ENCODE assay signal across 8 cellular contexts in the genomic region with DNA sequence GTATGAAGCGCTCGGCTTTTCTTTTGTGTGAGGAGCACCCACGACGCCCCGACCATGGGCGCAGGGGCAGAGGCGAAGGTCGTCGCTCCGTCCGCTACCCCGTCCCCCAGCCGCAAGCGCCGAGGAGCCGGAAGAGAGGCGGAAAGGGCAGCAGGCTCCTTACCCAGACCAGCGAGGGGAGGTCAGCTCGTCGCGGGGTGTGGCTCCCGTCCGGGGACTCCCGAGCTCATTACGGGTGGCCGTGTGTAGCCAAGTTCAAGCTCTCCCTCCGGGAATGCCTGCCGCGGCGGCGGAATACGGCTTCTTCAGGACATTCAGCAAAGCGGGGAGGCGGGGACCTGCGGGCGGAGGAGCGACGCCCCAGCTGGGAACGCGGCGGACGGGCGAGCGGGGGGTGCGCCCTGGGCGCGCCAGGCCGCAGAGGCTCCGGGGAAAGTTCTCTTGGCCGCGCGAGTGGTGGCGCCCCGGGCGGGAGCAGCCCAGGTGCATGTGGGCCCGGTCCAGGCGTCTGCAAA. TPM values are rescaled to one million over a fixed set of nuclear protein-coding genes. Genes with fewer than 3 reads are reported as not detected.
DNase-seq lines count a peak whose midpoint lies in the region; ATAC-seq and TF ChIP-seq lines count a peak whose summit lies in the region.

No MANE protein-coding gene starts in this region.

- TF ChIP-seq CTCF in Peyer's patch (IDR thresholded peaks at IDR 0.05) = no peak
- no peak for TF ChIP-seq CTCF in liver (IDR thresholded peaks at IDR 0.05; ENCODE audit: low read depth, low read length, missing input control)
- TF ChIP-seq CTCF in suprapubic skin (IDR thresholded peaks at IDR 0.05) = no peak

- no peak overlapping the region for H3K4me3 ChIP-seq in CD4-positive, alpha-beta memory T cell (ENCODE audit: low read length in 2 of 2)
- H3K4me3 ChIP-seq in Peyer's patch (peak overlapping the region; percentile 57 to 92 (median 66)), liver (ENCODE audit: low read depth in 1 of 3, low read length in 3 of 3) (peak overlapping the region; percentile 59 to 79 (median 76)), suprapubic skin (peak overlapping the region; percentile 98)

- no peak for TF ChIP-seq RAD21 in liver (IDR thresholded peaks at IDR 0.05)

- no peak for DNase-seq in CD4-positive, alpha-beta memory T cell
- DNase-seq in Peyer's patch (peak in 2 of 3 donors; percentile 64 to 85), dermis blood vessel endothelial cell (peak; percentile 75), suprapubic skin (ENCODE audit: low spot score in 2 of 2) (peak; percentile 79 to 83), UCSD-AML1 (lab: John Stamatoyannopoulos, UW; ENCODE audit: unreplicated experiment) (no peak)

- CTCF ChIA-PET in CD4-positive, alpha-beta memory T cell (lab: Charles Lee; ENCODE audit: partially characterized antibody) = interaction anchor here (3.3 kb wide), 1 partner anchor 244 kb away, joined by 13 read pairs; no protein-coding TSS in a partner anchor

- H3K27ac ChIP-seq in CD4-positive, alpha-beta memory T cell (ENCODE audit: low read depth, low read length) = no peak overlapping the region
- H3K27ac ChIP-seq in Peyer's patch (peak overlapping the region; percentile 61 to 72 (median 66)), liver (ENCODE audit: low read depth in 1 of 2, low read length in 2 of 2) (peak overlapping the region; percentile 60 to 61), suprapubic skin (peak overlapping the region; percentile 88)

- intact Hi-C loops in CD4-positive, alpha-beta memory T cell (cut with micrococcal nuclease) = no loop called here

- peaks cover 0 to 3% (median 0%) of the 10 kb centered on the region in 8 donors for H3K9me3 Mint-ChIP-seq in CD4-positive, alpha-beta memory T cell

- peaks cover 30 to 32% of the 10 kb centered on the region in 2 donors for H3K27me3 Mint-ChIP-seq in CD4-positive, alpha-beta memory T cell

- TF ChIP-seq POLR2A in Peyer's patch (IDR thresholded peaks at IDR 0.05) (no peak), suprapubic skin (IDR thresholded peaks at IDR 0.05) (no peak)

- H3K27me3 ChIP-seq in CD4-positive, alpha-beta memory T cell (ENCODE audit: insufficient read depth, low read length) = peaks cover 10% of the 10 kb centered on the region
- no peaks in the 10 kb centered on the region for H3K27me3 ChIP-seq in Peyer's patch
- peaks cover 0 to 9% (median 3%) of the 10 kb centered on the region in 4 donors for H3K27me3 ChIP-seq in liver (ENCODE audit: control insufficient read depth in 4 of 4, insufficient read depth in 4 of 4, low read length in 3 of 4)
- no peaks in the 10 kb centered on the region for H3K27me3 ChIP-seq in suprapubic skin

- peak; percentile 34 for ATAC-seq in GM18873 (IDR thresholded peaks at IDR 0.05; ENCODE audit: low FRiP score, unreplicated experiment)
- peak; percentile 15 for ATAC-seq in HG03060 (IDR thresholded peaks at IDR 0.05; ENCODE audit: low read depth, unreplicated experiment)

- peaks cover 23% of the 10 kb centered on the region for H3K4me1 ChIP-seq in CD4-positive, alpha-beta memory T cell (ENCODE audit: insufficient read depth, low read length)
- H3K4me1 ChIP-seq in Peyer's patch (peaks cover 0 to 6% (median 0%) of the 10 kb centered on the region in 4 donors), liver (ENCODE audit: control insufficient read depth in 4 of 4, insufficient read depth in 4 of 4, low read length in 3 of 4) (peaks cover 9 to 23% (median 19%) of the 10 kb centered on the region in 4 donors), suprapubic skin (peaks cover 19% of the 10 kb centered on the region)

- H3K27ac Mint-ChIP-seq in CD4-positive, alpha-beta memory T cell = no peak overlapping the region

- 1% methylated on average over 57 of the region's 57 CpGs for WGBS in liver
- 0% methylated on average over 16 of the region's 57 CpGs for WGBS in suprapubic skin

- H3K4me1 Mint-ChIP-seq in CD4-positive, alpha-beta memory T cell = peaks cover 7 to 19% (median 14%) of the 10 kb centered on the region in 4 donors

- H3K9ac ChIP-seq in liver (ENCODE audit: low read depth in 1 of 2, low read length in 2 of 2) = no peak overlapping the region

- POLR2A ChIA-PET in CD4-positive, alpha-beta memory T cell (lab: Charles Lee; ENCODE audit: partially characterized antibody) = no interaction called here

- no peaks in the 10 kb centered on the region for H3K36me3 ChIP-seq in CD4-positive, alpha-beta memory T cell (ENCODE audit: insufficient read depth, low read length)
- no peaks in the 10 kb centered on the region for H3K36me3 ChIP-seq in Peyer's patch
- H3K36me3 ChIP-seq in liver (ENCODE audit: control insufficient read depth in 4 of 4, insufficient read depth in 3 of 4, low read depth in 1 of 4, low read length in 3 of 4) = no peaks in the 10 kb centered on the region
- no peaks in the 10 kb centered on the region for H3K36me3 ChIP-seq in suprapubic skin

- no peaks in the 10 kb centered on the region for H3K36me3 Mint-ChIP-seq in CD4-positive, alpha-beta memory T cell

- TF ChIP-seq EP300 in suprapubic skin (IDR thresholded peaks at IDR 0.05) = no peak

- H3K9me3 ChIP-seq in CD4-positive, alpha-beta memory T cell (ENCODE audit: control insufficient read depth in 1 of 2, low read length in 2 of 2) = no peaks in the 10 kb centered on the region
- H3K9me3 ChIP-seq in Peyer's patch (no peaks in the 10 kb centered on the region), liver (ENCODE audit: control insufficient read depth in 4 of 4, low read length in 3 of 4) (no peaks in the 10 kb centered on the region), suprapubic skin (no peaks in the 10 kb centered on the region)

- H3K4me3 Mint-ChIP-seq in CD4-positive, alpha-beta memory T cell = peak overlapping the region in 7 of 8 donors; percentile 29 to 75 (median 57)

TF ChIP-seq in liver, 16 proteins besides CTCF, POLR2A, EP300 and RAD21:
- TF ChIP-seq, protein P1, sequence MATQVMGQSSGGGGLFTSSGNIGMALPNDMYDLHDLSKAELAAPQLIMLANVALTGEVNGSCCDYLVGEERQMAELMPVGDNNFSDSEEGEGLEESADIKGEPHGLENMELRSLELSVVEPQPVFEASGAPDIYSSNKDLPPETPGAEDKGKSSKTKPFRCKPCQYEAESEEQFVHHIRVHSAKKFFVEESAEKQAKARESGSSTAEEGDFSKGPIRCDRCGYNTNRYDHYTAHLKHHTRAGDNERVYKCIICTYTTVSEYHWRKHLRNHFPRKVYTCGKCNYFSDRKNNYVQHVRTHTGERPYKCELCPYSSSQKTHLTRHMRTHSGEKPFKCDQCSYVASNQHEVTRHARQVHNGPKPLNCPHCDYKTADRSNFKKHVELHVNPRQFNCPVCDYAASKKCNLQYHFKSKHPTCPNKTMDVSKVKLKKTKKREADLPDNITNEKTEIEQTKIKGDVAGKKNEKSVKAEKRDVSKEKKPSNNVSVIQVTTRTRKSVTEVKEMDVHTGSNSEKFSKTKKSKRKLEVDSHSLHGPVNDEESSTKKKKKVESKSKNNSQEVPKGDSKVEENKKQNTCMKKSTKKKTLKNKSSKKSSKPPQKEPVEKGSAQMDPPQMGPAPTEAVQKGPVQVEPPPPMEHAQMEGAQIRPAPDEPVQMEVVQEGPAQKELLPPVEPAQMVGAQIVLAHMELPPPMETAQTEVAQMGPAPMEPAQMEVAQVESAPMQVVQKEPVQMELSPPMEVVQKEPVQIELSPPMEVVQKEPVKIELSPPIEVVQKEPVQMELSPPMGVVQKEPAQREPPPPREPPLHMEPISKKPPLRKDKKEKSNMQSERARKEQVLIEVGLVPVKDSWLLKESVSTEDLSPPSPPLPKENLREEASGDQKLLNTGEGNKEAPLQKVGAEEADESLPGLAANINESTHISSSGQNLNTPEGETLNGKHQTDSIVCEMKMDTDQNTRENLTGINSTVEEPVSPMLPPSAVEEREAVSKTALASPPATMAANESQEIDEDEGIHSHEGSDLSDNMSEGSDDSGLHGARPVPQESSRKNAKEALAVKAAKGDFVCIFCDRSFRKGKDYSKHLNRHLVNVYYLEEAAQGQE (IDR thresholded peaks at IDR 0.05) = no peak
- TF ChIP-seq SP1 (IDR thresholded peaks at IDR 0.05) (no peak), FOXA1 (IDR thresholded peaks at IDR 0.05) (no peak), HNF4A (conservative IDR thresholded peaks at IDR 0.05) (no peak), YY1 (IDR thresholded peaks at IDR 0.05) (no peak), NR2F2 (IDR thresholded peaks at IDR 0.05) (no peak), EGR1 (IDR thresholded peaks at IDR 0.05; ENCODE audit: low read depth in 2 of 2) (no peak)
- TF ChIP-seq, protein P2, sequence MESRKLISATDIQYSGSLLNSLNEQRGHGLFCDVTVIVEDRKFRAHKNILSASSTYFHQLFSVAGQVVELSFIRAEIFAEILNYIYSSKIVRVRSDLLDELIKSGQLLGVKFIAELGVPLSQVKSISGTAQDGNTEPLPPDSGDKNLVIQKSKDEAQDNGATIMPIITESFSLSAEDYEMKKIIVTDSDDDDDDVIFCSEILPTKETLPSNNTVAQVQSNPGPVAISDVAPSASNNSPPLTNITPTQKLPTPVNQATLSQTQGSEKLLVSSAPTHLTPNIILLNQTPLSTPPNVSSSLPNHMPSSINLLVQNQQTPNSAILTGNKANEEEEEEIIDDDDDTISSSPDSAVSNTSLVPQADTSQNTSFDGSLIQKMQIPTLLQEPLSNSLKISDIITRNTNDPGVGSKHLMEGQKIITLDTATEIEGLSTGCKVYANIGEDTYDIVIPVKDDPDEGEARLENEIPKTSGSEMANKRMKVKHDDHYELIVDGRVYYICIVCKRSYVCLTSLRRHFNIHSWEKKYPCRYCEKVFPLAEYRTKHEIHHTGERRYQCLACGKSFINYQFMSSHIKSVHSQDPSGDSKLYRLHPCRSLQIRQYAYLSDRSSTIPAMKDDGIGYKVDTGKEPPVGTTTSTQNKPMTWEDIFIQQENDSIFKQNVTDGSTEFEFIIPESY (IDR thresholded peaks at IDR 0.05) = no peak

RNA-seq across cellular contexts. Expression of a gene that starts 0.6 kb away (rescaled TPM):
- total RNA-seq in CD4-positive, alpha-beta memory T cell = under 1 TPM; 0.44 to 1.00 TPM
- 1 to 10 TPM in 1 of 2 donors, under 1 TPM in 1; 0.30 to 1.1 TPM for polyA plus RNA-seq in CD4-positive, alpha-beta memory T cell
- total RNA-seq in Peyer's patch (10 to 100 TPM in 1 of 4 donors, 1 to 10 TPM in 3; 3.3 to 28.9 (median 9.0) TPM), dermis blood vessel endothelial cell (33.5 and 48.5 TPM in 2 replicates), liver (1 to 10 TPM; 4.1 to 8.0 TPM), suprapubic skin (10 to 100 TPM in 3 of 4 donors, 1 to 10 TPM in 1; 8.5 to 31.9 (median 12.8) TPM)
- polyA plus RNA-seq in liver = 1 to 10 TPM; 1.1 to 3.7 TPM

Comparison
In these comparisons a context has a peak if more than half of its experiments do, and no peak if none do; other contexts are left out.
1. DNase-seq: peak in Peyer's patch (2 of 3), dermis blood vessel endothelial cell (single experiment) and suprapubic skin (2 of 2); none in CD4-positive, alpha-beta memory T cell (0 of 5) and UCSD-AML1 (single experiment).
2. H3K4me3 ChIP-seq: peak in Peyer's patch (4 of 4), liver (3 of 3) and suprapubic skin (single experiment); none in CD4-positive, alpha-beta memory T cell (0 of 2).